Comparison of ENCODE assay signal across 1 cellular context in the genomic region with DNA sequence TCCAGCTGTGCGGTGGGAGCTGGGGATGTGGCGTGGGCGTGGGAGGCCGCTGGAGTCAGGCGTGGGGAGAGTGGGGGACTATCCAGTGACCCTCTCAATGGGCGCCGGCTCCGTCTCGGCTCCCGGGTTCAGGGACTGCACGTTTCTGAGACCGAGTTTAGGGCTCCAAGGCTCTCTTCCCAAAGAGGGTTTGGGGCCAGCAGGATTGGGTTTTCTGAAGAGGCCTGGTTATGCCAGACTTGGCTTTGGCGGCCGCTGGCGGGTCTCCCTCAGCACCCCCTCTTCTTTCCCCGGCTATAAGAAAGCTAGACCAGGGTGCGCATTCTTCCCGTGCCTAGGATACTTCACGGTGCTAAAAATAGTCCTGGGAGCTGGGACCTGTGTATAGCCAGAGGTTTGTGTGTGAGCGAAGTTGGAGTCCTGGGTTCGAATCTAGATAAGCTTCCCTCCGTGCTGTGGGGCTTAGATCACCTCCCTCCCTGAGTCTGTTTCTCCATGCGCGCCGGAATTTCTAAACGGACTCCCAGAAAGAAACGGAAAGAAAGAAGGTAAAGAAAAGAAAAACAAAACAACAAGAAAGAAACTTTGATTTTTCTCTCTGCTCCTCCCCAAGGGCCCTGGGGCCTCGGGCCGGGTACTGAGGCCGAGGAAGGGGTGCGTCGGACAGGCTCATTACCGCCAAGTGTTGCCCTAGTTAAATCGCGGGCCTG.
TF ChIP-seq lines count a peak whose summit lies in the region.

No MANE protein-coding gene starts in this region.

TF ChIP-seq in IMR-90, 13 proteins besides CTCF, POLR2A, EP300 and RAD21:
- TF ChIP-seq RFX5 (IDR thresholded peaks at IDR 0.05; ENCODE audit: low read depth, low read length) (no peak), CHD1 (IDR thresholded peaks at IDR 0.05; ENCODE audit: low read depth, low read length) (no peak), NFE2L2 (IDR thresholded peaks at IDR 0.05; ENCODE audit: low read depth, low read length) (no peak), MAFK (IDR thresholded peaks at IDR 0.05; ENCODE audit: low read depth, low read length) (no peak), SMC3 (IDR thresholded peaks at IDR 0.05; ENCODE audit: low read depth, low read length) (no peak), CEBPB (IDR thresholded peaks at IDR 0.05; ENCODE audit: low read depth, low read length) (no peak), MXI1 (IDR thresholded peaks at IDR 0.05; ENCODE audit: borderline replicate concordance, low read depth, low read length) (no peak), FOS (IDR thresholded peaks at IDR 0.05; ENCODE audit: low read depth, low read length) (no peak), ELK1 (IDR thresholded peaks at IDR 0.05; ENCODE audit: borderline replicate concordance, low read depth, low read length) (no peak), MAZ (IDR thresholded peaks at IDR 0.05; ENCODE audit: borderline replicate concordance, low read depth, low read length) (no peak), RCOR1 (IDR thresholded peaks at IDR 0.05; ENCODE audit: insufficient replicate concordance, low read length) (no peak), BHLHE40 (IDR thresholded peaks at IDR 0.05; ENCODE audit: low read depth, low read length) (no peak)
- TF ChIP-seq, protein P1, sequence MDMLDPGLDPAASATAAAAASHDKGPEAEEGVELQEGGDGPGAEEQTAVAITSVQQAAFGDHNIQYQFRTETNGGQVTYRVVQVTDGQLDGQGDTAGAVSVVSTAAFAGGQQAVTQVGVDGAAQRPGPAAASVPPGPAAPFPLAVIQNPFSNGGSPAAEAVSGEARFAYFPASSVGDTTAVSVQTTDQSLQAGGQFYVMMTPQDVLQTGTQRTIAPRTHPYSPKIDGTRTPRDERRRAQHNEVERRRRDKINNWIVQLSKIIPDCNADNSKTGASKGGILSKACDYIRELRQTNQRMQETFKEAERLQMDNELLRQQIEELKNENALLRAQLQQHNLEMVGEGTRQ (IDR thresholded peaks at IDR 0.05; ENCODE audit: low read depth, low read length), result no peak
